28 cellular contexts compared by ENCODE assay signal in genomic region chr10:124537166-124537725, GRCh38.
"Had no signal": no experiment of that assay in that cellular context is flagged by ENCODE, and none has a peak within 500 bp of the region (broad histone marks: within the 10 kb centered on the region; RNA-seq: fewer than 3 reads in every experiment).

No MANE protein-coding gene starts in this region.

- ATAC-seq: activated CD4-positive, CD25-positive, alpha-beta regulatory T cell treated with anti-CD3 and anti-CD28 coated beads, Interleukin-2, amount 50 U/mL, for 24 hours; activated T-cell treated with anti-CD3 and anti-CD28 coated beads, Interleukin-2, amount 50 U/mL, for 4 hours; activated T-helper 17 cell treated with anti-CD3 and anti-CD28 coated beads, Interleukin-2, amount 50 U/mL, for 72 hours; effector memory CD8-positive, alpha-beta T cell; gastroesophageal sphincter; naive thymus-derived CD8-positive, alpha-beta T cell; psoas muscle; T-cell had no signal

- H3K4me2 ChIP-seq: hepatocyte, smooth muscle cell had no signal

- H3K79me2 ChIP-seq: hepatocyte had no signal

- H3K36me3 ChIP-seq: gastroesophageal sphincter, transverse colon had no signal

- DNase-seq: activated CD4-positive, alpha-beta memory T cell treated with anti-CD3 and anti-CD28 coated beads for 36 hours; activated CD4-positive, alpha-beta T cell treated with anti-CD3 and anti-CD28 coated beads for 48 hours; activated CD8-positive, alpha-beta memory T cell treated with anti-CD3 and anti-CD28 coated beads, Interleukin-2, amount 50 U/mL, for 4 hours; activated gamma-delta T cell treated with Interleukin-2 at 50 U/mL for 16 hours; activated naive CD4-positive, alpha-beta T cell treated with anti-CD3 and anti-CD28 coated beads, Interleukin-2, amount 50 U/mL, for 16 hours; activated T-cell treated with anti-CD3 and anti-CD28 coated beads, Interleukin-2, amount 50 U/mL, for 4 hours; amygdala; caudate nucleus; cortex of kidney; effector memory CD8-positive, alpha-beta T cell; erythroblast; islet precursor cell; midbrain; naive thymus-derived CD8-positive, alpha-beta T cell; occipital lobe; stimulated activated CD4-positive, alpha-beta T cell treated with anti-CD3 and anti-CD28 coated beads, Interleukin-1b, Interleukin-23, amount 100 ng/mL, for 48 hours; stimulated activated CD4-positive, alpha-beta T cell treated with anti-CD3 and anti-CD28 coated beads, Interleukin-4, amount 100 ng/mL, for 4 hours; stimulated activated naive CD4-positive, alpha-beta T cell treated with Interleukin-2 at 50 U/mL for 16 hours; T-cell; transverse colon had no signal

- H3K27ac ChIP-seq: hepatocyte, parathyroid adenoma, psoas muscle, transverse colon had no signal

- H3K9ac ChIP-seq: parathyroid adenoma had no signal

- H2AFZ ChIP-seq: hepatocyte, parathyroid adenoma had no signal

- H3K27me3 ChIP-seq: gastroesophageal sphincter, hepatocyte, transverse colon had no signal

- FAIRE-seq: urothelium cell line had no signal

- H3K4me3 ChIP-seq: gastroesophageal sphincter, hepatocyte, psoas muscle, smooth muscle cell, transverse colon had no signal

- H3K4me1 ChIP-seq: parathyroid adenoma had no signal

- H3K9me3 ChIP-seq: gastroesophageal sphincter, psoas muscle, transverse colon had no signal
